In the genomic region with DNA sequence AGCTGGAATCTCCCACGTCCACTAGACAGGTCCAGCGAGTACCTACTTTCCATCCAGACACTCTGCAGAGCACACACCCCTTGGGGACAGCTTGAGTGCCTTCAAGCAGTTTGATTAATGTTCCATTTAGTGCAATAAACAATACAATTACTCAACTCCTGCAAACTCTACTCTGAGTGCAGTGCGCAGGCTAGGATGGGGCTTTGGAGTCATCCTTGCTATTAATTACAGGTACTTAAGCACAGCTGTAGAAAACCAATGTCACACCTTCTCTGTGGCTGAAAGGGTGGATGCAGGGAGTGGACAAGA, we compare ENCODE assay signal across 16 cellular contexts.
A peak's percentile ranks its signal among the peaks of the same experiment; 100 is the strongest.
DNase-seq lines count a peak whose midpoint lies in the region; ATAC-seq and TF ChIP-seq lines count a peak whose summit lies in the region.
"Had no signal": no experiment of that assay in that cellular context is flagged by ENCODE, and none has a peak within 500 bp of the region (broad histone marks: within the 10 kb centered on the region; RNA-seq: fewer than 3 reads in every experiment).

No MANE protein-coding gene starts in this region.

- H3K79me1 ChIP-seq in IMR-90 (ENCODE audit: low read depth in 1 of 2, low read length in 2 of 2) (no peaks in the 10 kb centered on the region), neuronal stem cell (ENCODE audit: low read depth, low read length) (no peaks in the 10 kb centered on the region)

- H2BK12ac ChIP-seq in neuronal stem cell (ENCODE audit: low read length) = no peak overlapping the region

- no peak overlapping the region for H3K9ac ChIP-seq in BLaER1
- no peak overlapping the region for H3K9ac ChIP-seq in IMR-90 (ENCODE audit: low read depth, low read length)
- H3K9ac ChIP-seq in neuronal stem cell (ENCODE audit: low read depth, low read length, poor library complexity) = no peak overlapping the region

- H3K36me3 ChIP-seq in BLaER1 = no peaks in the 10 kb centered on the region
- no peaks in the 10 kb centered on the region for H3K36me3 ChIP-seq in IMR-90 (ENCODE audit: control insufficient read depth, insufficient read depth, low read length)
- no peaks in the 10 kb centered on the region for H3K36me3 ChIP-seq in neuronal stem cell (replicated peaks in 1 of 2; ENCODE audit: control insufficient read depth in 2 of 2, insufficient read depth in 2 of 2, low read length in 2 of 2)
- H3K36me3 ChIP-seq in A673 (ENCODE audit: insufficient read depth, low read length, poor library complexity, severe bottlenecking) = no peaks in the 10 kb centered on the region

- H2AFZ ChIP-seq in IMR-90 (replicated peaks; ENCODE audit: low read length, poor library complexity) (peak overlapping the region; percentile 96), neuronal stem cell (ENCODE audit: low read length) (peak overlapping the region; percentile 58)

- H2BK20ac ChIP-seq in IMR-90 (ENCODE audit: low read depth, low read length) = peak overlapping the region; percentile 97; the same call in 1 of the 2 replicates

- no TSS peak for BruUV-seq in IMR-90 (replicated peaks; lab: Mats Ljungman, UMichigan)
- no TSS peak for BruUV-seq in A673 (replicated peaks; lab: Mats Ljungman, UMichigan)

- WGBS in IMR-90 (ENCODE audit: extremely low coverage in 2 of 2, insufficient read length in 1 of 2), 2 experiments = no CpG with 5 or more reads among the region's 3 CpGs
- WGBS in neuronal stem cell (ENCODE audit: extremely low coverage in 2 of 2, insufficient read length in 2 of 2, insufficient replicate concordance in 1 of 2), 2 donors = no CpG with 5 or more reads among the region's 3 CpGs

- TF ChIP-seq CTCF in IMR-90 (conservative IDR thresholded peaks at IDR 0.05; ENCODE audit: low read depth, low read length) (no peak), dorsolateral prefrontal cortex (IDR thresholded peaks at IDR 0.05 in 54 of 56, conservative IDR thresholded peaks at IDR 0.05 in 2 of 56; ENCODE audit: low read depth in 1 of 56, partially characterized antibody in 56 of 56) (no peak), A673 (conservative IDR thresholded peaks at IDR 0.05; ENCODE audit: low read depth, low read length) (no peak)

- H2BK120ac ChIP-seq in IMR-90 (ENCODE audit: low read depth, low read length) (peak overlapping the region; percentile 10; the same call in 1 of the 2 replicates), neuronal stem cell (ENCODE audit: low read depth, low read length) (no peak overlapping the region)

- no peak overlapping the region for H3K4me3 ChIP-seq in BLaER1
- no peak overlapping the region for H3K4me3 ChIP-seq in IMR-90 (ENCODE audit: insufficient read depth, low read depth, low read length)
- no peak overlapping the region for H3K4me3 ChIP-seq in dorsolateral prefrontal cortex
- H3K4me3 ChIP-seq in neuronal stem cell (ENCODE audit: low read length in 2 of 2) = no peak overlapping the region
- H3K4me3 ChIP-seq in A673 (ENCODE audit: low read depth, low read length, poor library complexity, severe bottlenecking) = no peak overlapping the region

- H3K4me2 ChIP-seq in BLaER1 = peak overlapping the region; percentile 59
- no peak overlapping the region for H3K4me2 ChIP-seq in IMR-90 (ENCODE audit: low read depth, low read length)
- H3K4me2 ChIP-seq in neuronal stem cell (ENCODE audit: insufficient read depth, low read length, poor library complexity, severe bottlenecking) = no peak overlapping the region

- H3K14ac ChIP-seq in IMR-90 (replicated peaks; ENCODE audit: low read depth, low read length) (no peak overlapping the region), neuronal stem cell (ENCODE audit: low read length) (no peak overlapping the region)

- no peak for ATAC-seq in IMR-90 (ENCODE audit: low read depth)
- no peak for ATAC-seq in left lobe of liver
- ATAC-seq: activated CD8-positive, alpha-beta T cell treated with anti-CD3 and anti-CD28 coated beads, Interleukin-2, amount 10 ng/mL, durations not matched to agents 7 days and 5 days; effector memory CD8-positive, alpha-beta T cell; Panc1 had no signal

- H3K23ac ChIP-seq in IMR-90 (ENCODE audit: low read depth, low read length) (no peak overlapping the region), neuronal stem cell (ENCODE audit: low read depth, low read length, poor library complexity) (no peak overlapping the region)

- peak overlapping the region; percentile 58; the same call in 1 of the 2 replicates for H3K27ac ChIP-seq in BLaER1
- no peak overlapping the region for H3K27ac ChIP-seq in IMR-90 (ENCODE audit: insufficient read depth, low read length)
- peak overlapping the region in 42 of 59 donors; percentile 1 to 92 (median 69) for H3K27ac ChIP-seq in dorsolateral prefrontal cortex
- H3K27ac ChIP-seq in neuronal stem cell (replicated peaks; ENCODE audit: low read length) = no peak overlapping the region
- H3K27ac ChIP-seq in A673 (ENCODE audit: low read depth, low read length, poor library complexity, severe bottlenecking) = no peak overlapping the region
- H3K27ac ChIP-seq: VCaP had no signal

- no peak overlapping the region for H2AK9ac ChIP-seq in IMR-90 (replicated peaks; ENCODE audit: low read depth, low read length, poor library complexity)

- no peak for TF ChIP-seq POLR2A in IMR-90 (IDR thresholded peaks at IDR 0.05; ENCODE audit: low read depth, low read length)

- peaks cover 20% of the 10 kb centered on the region for H3K9me1 ChIP-seq in IMR-90 (ENCODE audit: insufficient read depth, low read length)

- H4K20me1 ChIP-seq in BLaER1 (no peaks in the 10 kb centered on the region), IMR-90 (ENCODE audit: insufficient read depth, low read length) (no peaks in the 10 kb centered on the region)

- no peak overlapping the region for H3K56ac ChIP-seq in IMR-90 (ENCODE audit: extremely low read depth, insufficient read depth, low read length)

- H4K8ac ChIP-seq in IMR-90 (ENCODE audit: low read depth in 2 of 2, low read length in 2 of 2) = peak overlapping the region; percentile 68 to 87; a peak in 3 of 4 replicates
- H4K8ac ChIP-seq in neuronal stem cell (ENCODE audit: low read depth, low read length) = no peak overlapping the region

- POLR2A ChIA-PET in IMR-90 (lab: Charles Lee; ENCODE audit: unreplicated experiment) (no interaction called here), A673 (lab: Charles Lee; ENCODE audit: low non-redundant PET) (no interaction called here)

- H3K18ac ChIP-seq in IMR-90 (ENCODE audit: low read depth, low read length) = no peak overlapping the region
- no peak overlapping the region for H3K18ac ChIP-seq in neuronal stem cell (ENCODE audit: low read length)

- DNase-seq in IMR-90 (no peak), dorsolateral prefrontal cortex (no peak), neuronal stem cell (ENCODE audit: low spot score) (no peak), HT-29 (ENCODE audit: low spot score) (no peak), kidney glomerular epithelial cell (lab: John Stamatoyannopoulos, UW) (no peak), A673 (ENCODE audit: low spot score) (no peak), left lobe of liver (ENCODE audit: low spot score) (no peak)
- DNase-seq: activated CD8-positive, alpha-beta T cell treated with anti-CD3 and anti-CD28 coated beads, Interleukin-2, amount 10 ng/mL, durations not matched to agents 7 days and 5 days; activated naive CD8-positive, alpha-beta T cell treated with anti-CD3 and anti-CD28 coated beads, Interleukin-2, amount 10 ng/mL, durations not matched to agents 7 days and 5 days; effector memory CD8-positive, alpha-beta T cell; foreskin melanocyte; NCI-H1930; retina had no signal

- peak overlapping the region; percentile 71; the same call in 1 of the 2 replicates for H4K91ac ChIP-seq in IMR-90 (ENCODE audit: insufficient read depth, low read depth, low read length)
- H4K91ac ChIP-seq in neuronal stem cell (ENCODE audit: low read depth, low read length, poor library complexity) = no peak overlapping the region

- H2BK15ac ChIP-seq in IMR-90 (ENCODE audit: low read depth, low read length) (no peak overlapping the region), neuronal stem cell (ENCODE audit: low read length) (no peak overlapping the region)

- H3K27me3 ChIP-seq in BLaER1 (no peaks in the 10 kb centered on the region; the same call in 1 of the 2 replicates), IMR-90 (ENCODE audit: control insufficient read depth, insufficient read depth, low read length) (no peaks in the 10 kb centered on the region), dorsolateral prefrontal cortex (peaks cover 0 to 11% (median 0%) of the 10 kb centered on the region in 45 donors), neuronal stem cell (ENCODE audit: control insufficient read depth in 3 of 3, insufficient read depth in 3 of 3, low read depth in 1 of 3, low read length in 3 of 3) (no peaks in the 10 kb centered on the region), A673 (replicated peaks; ENCODE audit: insufficient read depth, low read depth, low read length, poor library complexity) (no peaks in the 10 kb centered on the region)

- H2BK5ac ChIP-seq in IMR-90 (ENCODE audit: low read depth, low read length, poor library complexity, severe bottlenecking) (no peak overlapping the region), neuronal stem cell (ENCODE audit: low read length) (no peak overlapping the region)

- dilution Hi-C loops in IMR-90 (cut with HindIII; ENCODE audit: low sequenced_read_pairs, unreplicated experiment) = no loop called here

- CTCF ChIA-PET in IMR-90 (lab: Yijun Ruan, JAX) = interaction anchor here (1.3 kb wide), 1 partner anchor 10 kb away, joined by 4 read pairs; no protein-coding TSS in a partner anchor
- CTCF ChIA-PET in A673 (lab: Charles Lee) = no interaction called here

- H3K9me3 ChIP-seq in BLaER1 (peaks cover 9% of the 10 kb centered on the region; the same call in 1 of the 2 replicates), IMR-90 (ENCODE audit: control insufficient read depth, insufficient read depth, low read length) (peaks cover 2% of the 10 kb centered on the region; the same call in 1 of the 2 replicates), neuronal stem cell (replicated peaks in 1 of 2; ENCODE audit: control insufficient read depth in 2 of 2, insufficient read depth in 1 of 2, low read depth in 1 of 2, low read length in 2 of 2) (peaks cover 1 to 14% of the 10 kb centered on the region in 2 donors), A673 (ENCODE audit: low read depth, low read length, poor library complexity, severe bottlenecking) (no peaks in the 10 kb centered on the region)

- 0 out of 2 replicates have a peak overlapping the region, but pooled peaks have one; percentile 1 for H2AK5ac ChIP-seq in IMR-90 (ENCODE audit: low read depth, low read length)
- peak overlapping the region; percentile 16 for H2AK5ac ChIP-seq in neuronal stem cell (ENCODE audit: low read depth, low read length)

- intact Hi-C loops in IMR-90 (cut with micrococcal nuclease) = no loop called here
- intact Hi-C loops in dorsolateral prefrontal cortex (cut with DNase I) = loop anchor here in 1 of 2 donors (5.0 to 10.0 kb wide), 2 partner anchors 314 to 962 kb away; no protein-coding TSS in a partner anchor
- intact Hi-C loops in A673 (cut with micrococcal nuclease; ENCODE audit: unreplicated experiment) = no loop called here

- peaks cover 59% of the 10 kb centered on the region for H3K4me1 ChIP-seq in BLaER1
- peaks cover 7% of the 10 kb centered on the region for H3K4me1 ChIP-seq in IMR-90 (ENCODE audit: control insufficient read depth, insufficient read depth, low read length)
- peaks cover 18 to 32% of the 10 kb centered on the region in 2 donors for H3K4me1 ChIP-seq in neuronal stem cell (ENCODE audit: control insufficient read depth in 2 of 2, insufficient read depth in 1 of 2, low read depth in 1 of 2, low read length in 2 of 2)
- peaks cover 5% of the 10 kb centered on the region for H3K4me1 ChIP-seq in A673 (ENCODE audit: insufficient read depth, low read length, poor library complexity, severe bottlenecking)

- H4K5ac ChIP-seq in IMR-90 (ENCODE audit: low read depth, low read length) = no peak overlapping the region

- no peak for TF ChIP-seq RAD21 in IMR-90 (IDR thresholded peaks at IDR 0.05; ENCODE audit: low read length)

- in situ Hi-C loops in IMR-90 (cut with MboI; ENCODE audit: low sequenced_read_pairs) = no loop called here

- H3K4ac ChIP-seq in IMR-90 (ENCODE audit: low read depth, low read length) (peak overlapping the region; percentile 94), neuronal stem cell (ENCODE audit: low read length) (no peak overlapping the region)

Comparison
In these comparisons a context has a peak if more than half of its experiments do, and no peak if none do; other contexts are left out.
1. H3K27ac ChIP-seq: peak in BLaER1 (single experiment) and dorsolateral prefrontal cortex (42 of 59); none in IMR-90 (single experiment), neuronal stem cell (single experiment) and A673 (single experiment).